ENCODE assay signal across 21 cellular contexts in genomic region chr3:4532535-4533112, GRCh38. TPM values are rescaled to one million over a fixed set of nuclear protein-coding genes. Genes with fewer than 3 reads are reported as not detected.
DNase-seq lines count a peak whose midpoint lies in the region; ATAC-seq and TF ChIP-seq lines count a peak whose summit lies in the region.
"Had no signal": no experiment of that assay in that cellular context is flagged by ENCODE, and none has a peak within 500 bp of the region (broad histone marks: within the 10 kb centered on the region; RNA-seq: fewer than 3 reads in every experiment).

No MANE protein-coding gene starts in this region.

- H3K27ac ChIP-seq in mesendoderm (ENCODE audit: low read depth, low read length), result no peak overlapping the region
- H3K27ac ChIP-seq in naive thymus-derived CD4-positive, alpha-beta T cell (ENCODE audit: low read depth, low read length), result no peak overlapping the region

- H3K9ac ChIP-seq in mesendoderm (ENCODE audit: low read length), result no peak overlapping the region

- H3K36me3 ChIP-seq in mesendoderm (ENCODE audit: control insufficient read depth, insufficient read depth, low read length), result no peaks in the 10 kb centered on the region
- no peaks in the 10 kb centered on the region for H3K36me3 ChIP-seq in naive thymus-derived CD4-positive, alpha-beta T cell (ENCODE audit: control insufficient read depth in 2 of 3, insufficient read depth in 3 of 3, low read length in 3 of 3)

- peaks cover 11% of the 10 kb centered on the region for H3K9me3 Mint-ChIP-seq in WTC11
- H3K9me3 Mint-ChIP-seq in stimulated activated naive B cell treated with anti-CD40 and anti-IgM and Interleukin-4, amounts not matched to agents 10 μg/mL and 1 μg/mL and 100 μg/mL, for 72 hours, result peaks cover 9% of the 10 kb centered on the region in 2 donors
- peaks cover 0 to 19% (median 4%) of the 10 kb centered on the region in 11 donors for H3K9me3 Mint-ChIP-seq in naive thymus-derived CD4-positive, alpha-beta T cell

- H3K56ac ChIP-seq in mesendoderm (ENCODE audit: low read length), result no peak overlapping the region

- no peaks in the 10 kb centered on the region for H3K27me3 Mint-ChIP-seq in WTC11 (ENCODE audit: low read depth)
- no peaks in the 10 kb centered on the region for H3K27me3 Mint-ChIP-seq in stimulated activated naive B cell treated with anti-CD40 and anti-IgM and Interleukin-4, amounts not matched to agents 10 μg/mL and 1 μg/mL and 100 μg/mL, for 72 hours
- H3K27me3 Mint-ChIP-seq in naive thymus-derived CD4-positive, alpha-beta T cell, result no peaks in the 10 kb centered on the region
- H3K27me3 Mint-ChIP-seq: memory B cell had no signal

- H3K18ac ChIP-seq in mesendoderm (ENCODE audit: low read length), result peak overlapping the region; percentile 20

- POLR2A ChIA-PET in WTC11 (lab: Charles Lee), result no interaction called here
- POLR2A ChIA-PET in naive thymus-derived CD4-positive, alpha-beta T cell (lab: Charles Lee), result no interaction called here

- H3K36me3 Mint-ChIP-seq in WTC11, result peaks cover 5% of the 10 kb centered on the region
- peaks cover 36 to 44% of the 10 kb centered on the region in 2 donors for H3K36me3 Mint-ChIP-seq in stimulated activated naive B cell treated with anti-CD40 and anti-IgM and Interleukin-4, amounts not matched to agents 10 μg/mL and 1 μg/mL and 100 μg/mL, for 72 hours
- H3K36me3 Mint-ChIP-seq in naive thymus-derived CD4-positive, alpha-beta T cell, result peaks cover 0 to 27% (median 18%) of the 10 kb centered on the region in 5 donors

- H4K8ac ChIP-seq in mesendoderm (ENCODE audit: low read depth, low read length), result no peak overlapping the region

- H2BK15ac ChIP-seq in mesendoderm (replicated peaks; ENCODE audit: low read depth), result no peak overlapping the region

- H3K4me1 Mint-ChIP-seq in WTC11, result peaks cover 21% of the 10 kb centered on the region
- H3K4me1 Mint-ChIP-seq in stimulated activated naive B cell treated with anti-CD40 and anti-IgM and Interleukin-4, amounts not matched to agents 10 μg/mL and 1 μg/mL and 100 μg/mL, for 72 hours, result peaks cover 54 to 88% of the 10 kb centered on the region in 2 donors
- peaks cover 0 to 72% (median 49%) of the 10 kb centered on the region in 7 donors for H3K4me1 Mint-ChIP-seq in naive thymus-derived CD4-positive, alpha-beta T cell

- in situ Hi-C loops in GM13977 (cut with MboI; ENCODE audit: low pct_unique_long_range_greater_than_20kb, low sequenced_read_pairs, unreplicated experiment), result no loop called here

- H3K23ac ChIP-seq in mesendoderm (ENCODE audit: low read length), result no peak overlapping the region

- no peaks in the 10 kb centered on the region for H3K27me3 ChIP-seq in mesendoderm (ENCODE audit: insufficient read depth, low read length, poor library complexity)
- H3K27me3 ChIP-seq in naive thymus-derived CD4-positive, alpha-beta T cell (ENCODE audit: control insufficient read depth in 2 of 2, insufficient read depth in 2 of 2, low read length in 2 of 2), result no peaks in the 10 kb centered on the region

- H2BK120ac ChIP-seq in mesendoderm (ENCODE audit: low read depth, low read length), result no peak overlapping the region

- no peak overlapping the region for H3K4me2 ChIP-seq in mesendoderm (ENCODE audit: low read length)

- no peaks in the 10 kb centered on the region for H3K79me1 ChIP-seq in mesendoderm (ENCODE audit: low read length)

- ATAC-seq in WTC11 (no peak), GM19452 (IDR thresholded peaks at IDR 0.05; ENCODE audit: unreplicated experiment) (no peak)
- no peak for ATAC-seq in stimulated activated naive B cell treated with anti-CD40 and anti-IgM and Interleukin-4, amounts not matched to agents 10 μg/mL and 1 μg/mL and 100 μg/mL, for 72 hours (replicated peaks)
- no peak for ATAC-seq in naive thymus-derived CD4-positive, alpha-beta T cell
- ATAC-seq: PC-3 had no signal

- H3K4me1 ChIP-seq in mesendoderm (ENCODE audit: control insufficient read depth, low read depth, low read length), result peaks cover 14% of the 10 kb centered on the region
- no peaks in the 10 kb centered on the region for H3K4me1 ChIP-seq in naive thymus-derived CD4-positive, alpha-beta T cell (ENCODE audit: control insufficient read depth in 2 of 2, insufficient read depth in 2 of 2, low read length in 2 of 2)

- no peak overlapping the region for H4K5ac ChIP-seq in mesendoderm (ENCODE audit: low read length)

- H2AK5ac ChIP-seq in mesendoderm (ENCODE audit: low read length), result no peak overlapping the region

- H3K4ac ChIP-seq in mesendoderm (ENCODE audit: low read depth, low read length), result no peak overlapping the region

- peak overlapping the region; percentile 43; the same call in 1 of the 2 replicates for H3K27ac Mint-ChIP-seq in WTC11
- peak overlapping the region; percentile 73 for H3K27ac Mint-ChIP-seq in stimulated activated naive B cell treated with anti-CD40 and anti-IgM and Interleukin-4, amounts not matched to agents 10 μg/mL and 1 μg/mL and 100 μg/mL, for 72 hours
- H3K27ac Mint-ChIP-seq in naive thymus-derived CD4-positive, alpha-beta T cell, result no peak overlapping the region
- H3K27ac Mint-ChIP-seq: HFFc6 had no signal

- no CpG with 5 or more reads among the region's 11 CpGs for WGBS in mesendoderm (ENCODE audit: extremely low coverage, insufficient coverage, low lambda C conversion rate)

- CTCF ChIA-PET in WTC11 (lab: Charles Lee), result interaction anchor here (2.8 kb wide), 1 partner anchor 40 kb away, joined by 9 read pairs; the partner anchor contains the start of gene ITPR1
- CTCF ChIA-PET in naive thymus-derived CD4-positive, alpha-beta T cell (lab: Charles Lee), result no interaction called here

- peaks cover 0 to 6% (median 0%) of the 10 kb centered on the region in 3 experiments for H3K9me3 ChIP-seq in naive thymus-derived CD4-positive, alpha-beta T cell (ENCODE audit: control insufficient read depth in 2 of 3, low read length in 3 of 3)

- intact Hi-C loops in naive thymus-derived CD4-positive, alpha-beta T cell (cut with micrococcal nuclease), result loop anchor here in 1 of 2 donors (5.0 kb wide), 1 partner anchor 40 kb away; no protein-coding TSS in a partner anchor

- H3K4me3 ChIP-seq in mesendoderm (ENCODE audit: low read length), result no peak overlapping the region
- H3K4me3 ChIP-seq in naive thymus-derived CD4-positive, alpha-beta T cell (ENCODE audit: low read length), result no peak overlapping the region

- no peaks in the 10 kb centered on the region for H3K79me2 ChIP-seq in mesendoderm (ENCODE audit: control insufficient read depth, insufficient read depth, low read length)

- TF ChIP-seq CTCF in WTC11 (IDR thresholded peaks at IDR 0.05) (no peak), GM13977 (IDR thresholded peaks at IDR 0.05; ENCODE audit: extremely low read depth, insufficient read depth, missing control alignments) (no peak)

- no peak overlapping the region for H3K4me3 Mint-ChIP-seq in WTC11
- no peak overlapping the region for H3K4me3 Mint-ChIP-seq in stimulated activated naive B cell treated with anti-CD40 and anti-IgM and Interleukin-4, amounts not matched to agents 10 μg/mL and 1 μg/mL and 100 μg/mL, for 72 hours
- H3K4me3 Mint-ChIP-seq in naive thymus-derived CD4-positive, alpha-beta T cell, result no peak overlapping the region
- H3K4me3 Mint-ChIP-seq: HFFc6, memory B cell had no signal

- DNase-seq in NCI-H524 (lab: John Stamatoyannopoulos, UW) (peak; percentile 88 to 96), WTC11 (ENCODE audit: low spot score) (peak; percentile 17), mesendoderm (peak; percentile 47), GM13977 (ENCODE audit: low spot score) (no peak)
- no peak for DNase-seq in stimulated activated naive B cell treated with anti-CD40 and anti-IgM and Interleukin-4, amounts not matched to agents 10 μg/mL and 1 μg/mL and 100 μg/mL, for 72 hours
- no peak for DNase-seq in naive thymus-derived CD4-positive, alpha-beta T cell
- DNase-seq: activated CD4-positive, alpha-beta T cell treated with anti-CD3 and anti-CD28 coated beads for 4 hours; activated gamma-delta T cell; central memory CD4-positive, alpha-beta T cell; effector CD4-positive, alpha-beta T cell; GDM1; HFFc6; islet precursor cell; NCI-H2107; nucleus accumbens; PC-3; stimulated activated CD4-positive, alpha-beta T cell treated with anti-CD3 and anti-CD28 coated beads, Interleukin-4, amount 100 ng/mL, for 1 hour; substantia nigra; T-helper 9 cell had no signal

- H2BK5ac ChIP-seq in mesendoderm (ENCODE audit: low read length), result no peak overlapping the region

TF ChIP-seq in WTC11, 78 proteins besides CTCF, POLR2A, EP300 and RAD21 (continues in another document):
- TF ChIP-seq PRDM15 (CRISPR knock-in tag; IDR thresholded peaks at IDR 0.05) (no peak), JUN (CRISPR knock-in tag; IDR thresholded peaks at IDR 0.05) (no peak), TEAD1 (CRISPR knock-in tag; IDR thresholded peaks at IDR 0.05) (no peak)

RNA-seq across cellular contexts. Expression of gene ITPR1, which starts 39.5 kb away (rescaled TPM):
- total RNA-seq in WTC11 (2021), result 10.3 to 11.8 TPM (median 11.6 TPM) in 3 replicates
- 1.1 TPM for polyA plus RNA-seq in mesendoderm (2013, experiment 1 of 2)
- polyA plus RNA-seq in mesendoderm (2013, experiment 2 of 2), result 0.71 TPM
- total RNA-seq in naive thymus-derived CD4-positive, alpha-beta T cell, result 100 to 1,000 TPM in 1 of 5 experiments, 10 to 100 TPM in 4; 66.7 to 118 (median 90.7) TPM
- polyA plus RNA-seq in naive thymus-derived CD4-positive, alpha-beta T cell, result 10 to 100 TPM; 15.1 to 15.3 TPM

Comparison
In these comparisons a context has a peak if more than half of its experiments do, and no peak if none do; other contexts are left out.
1. DNase-seq: peak in NCI-H524 (2 of 2), WTC11 (single experiment) and mesendoderm (single experiment); none in stimulated activated naive B cell treated with anti-CD40 and anti-IgM and Interleukin-4, amounts not matched to agents 10 μg/mL and 1 μg/mL and 100 μg/mL, for 72 hours (single experiment), GM13977 (single experiment) and naive thymus-derived CD4-positive, alpha-beta T cell (0 of 9).
2. H3K27ac Mint-ChIP-seq: peak in WTC11 (single experiment) and stimulated activated naive B cell treated with anti-CD40 and anti-IgM and Interleukin-4, amounts not matched to agents 10 μg/mL and 1 μg/mL and 100 μg/mL, for 72 hours (single experiment); none in naive thymus-derived CD4-positive, alpha-beta T cell (0 of 9).